9 cellular contexts compared by ENCODE assay signal in genomic region chr2:119753041-119753929, GRCh38. TPM values are rescaled to one million over a fixed set of nuclear protein-coding genes. Genes with fewer than 3 reads are reported as not detected.
A peak's percentile ranks its signal among the peaks of the same experiment; 100 is the strongest.
DNase-seq lines count a peak whose midpoint lies in the region; ATAC-seq and TF ChIP-seq lines count a peak whose summit lies in the region.
"Had no signal": no experiment of that assay in that cellular context is flagged by ENCODE, and none has a peak within 500 bp of the region (broad histone marks: within the 10 kb centered on the region; RNA-seq: fewer than 3 reads in every experiment).

No MANE protein-coding gene starts in this region.

- DNase-seq in NCI-H1092 treated with DMSO at 0.1 percent for 48 hours (lab: John Stamatoyannopoulos, UW) (peak; percentile 38), NCI-H1092 (lab: John Stamatoyannopoulos, UW) (no peak), Karpas-422 (peak; percentile 78), esophagus muscularis mucosa (ENCODE audit: extremely low spot score) (no peak), nephron progenitor cell (peak; percentile 14), NCI-H128 (lab: John Stamatoyannopoulos, UW; ENCODE audit: unreplicated experiment) (no peak)

- peak; percentile 72 for ATAC-seq in GM18511 (IDR thresholded peaks at IDR 0.05; ENCODE audit: unreplicated experiment)

- TF ChIP-seq CTCF in SU-DHL-6 (IDR thresholded peaks at IDR 0.05; ENCODE audit: insufficient read depth, low read length, poor library complexity, severe bottlenecking), result peak; percentile 72
- TF ChIP-seq CTCF in esophagus muscularis mucosa (IDR thresholded peaks at IDR 0.05), result peak; percentile 60 to 75 (median 60)
- peak; percentile 57 for TF ChIP-seq CTCF in nephron progenitor cell (IDR thresholded peaks at IDR 0.05)

- TF ChIP-seq POLR2A in esophagus muscularis mucosa (IDR thresholded peaks at IDR 0.05; ENCODE audit: low read depth), result no peak

- H4K20me1 ChIP-seq in Karpas-422 (ENCODE audit: insufficient read depth, low read depth, low read length), result no peaks in the 10 kb centered on the region
- H4K20me1 ChIP-seq in SU-DHL-6 (ENCODE audit: low read depth, low read length), result no peaks in the 10 kb centered on the region
- H4K20me1 ChIP-seq: BLaER1 treated with 17β-estradiol and CSF1 and Interleukin-3, amounts not matched to agents 10 nM and 100 nM had no signal

- H3K27me3 ChIP-seq in Karpas-422 (ENCODE audit: low read length) (no peaks in the 10 kb centered on the region), SU-DHL-6 (ENCODE audit: low read length) (no peaks in the 10 kb centered on the region), esophagus muscularis mucosa (no peaks in the 10 kb centered on the region)
- H3K27me3 ChIP-seq: BLaER1 treated with 17β-estradiol and CSF1 and Interleukin-3, amounts not matched to agents 10 nM and 100 nM had no signal

- H3K36me3 ChIP-seq in Karpas-422 (ENCODE audit: insufficient read depth, low read length) (no peaks in the 10 kb centered on the region), SU-DHL-6 (ENCODE audit: low read length) (no peaks in the 10 kb centered on the region), esophagus muscularis mucosa (no peaks in the 10 kb centered on the region)
- H3K36me3 ChIP-seq: BLaER1 treated with 17β-estradiol and CSF1 and Interleukin-3, amounts not matched to agents 10 nM and 100 nM had no signal

- no peak overlapping the region for H3K4me3 ChIP-seq in Karpas-422 (ENCODE audit: low read length)
- H3K4me3 ChIP-seq in SU-DHL-6 (ENCODE audit: insufficient read depth, low read length, poor library complexity, severe bottlenecking), result no peak overlapping the region
- no peak overlapping the region for H3K4me3 ChIP-seq in esophagus muscularis mucosa
- H3K4me3 ChIP-seq: BLaER1 treated with 17β-estradiol and CSF1 and Interleukin-3, amounts not matched to agents 10 nM and 100 nM had no signal

- H3K9me3 Mint-ChIP-seq in nephron progenitor cell, result peaks cover 3% of the 10 kb centered on the region

- H3K79me2 ChIP-seq in Karpas-422 (ENCODE audit: low read length), result no peaks in the 10 kb centered on the region
- no peaks in the 10 kb centered on the region for H3K79me2 ChIP-seq in SU-DHL-6 (ENCODE audit: insufficient read depth, low read length)

- no peak overlapping the region for H3K27ac Mint-ChIP-seq in nephron progenitor cell

- H3K27ac ChIP-seq in Karpas-422 (ENCODE audit: low read length) (no peak overlapping the region), SU-DHL-6 (ENCODE audit: low read depth, low read length) (no peak overlapping the region), esophagus muscularis mucosa (replicated peaks in 1 of 4) (no peak overlapping the region)

- H3K27me3 Mint-ChIP-seq in nephron progenitor cell (ENCODE audit: low read depth, poor library complexity), result peaks cover 14% of the 10 kb centered on the region

- H3K4me2 ChIP-seq in Karpas-422 (ENCODE audit: low read depth, low read length, poor library complexity, severe bottlenecking) (no peak overlapping the region), SU-DHL-6 (ENCODE audit: low read depth, low read length, poor library complexity, severe bottlenecking) (no peak overlapping the region)

- TF ChIP-seq EP300 in esophagus muscularis mucosa (IDR thresholded peaks at IDR 0.05), result no peak

- H2AFZ ChIP-seq in Karpas-422 (ENCODE audit: low read length), result no peak overlapping the region
- no peak overlapping the region for H2AFZ ChIP-seq in SU-DHL-6 (ENCODE audit: low read depth, low read length, severe bottlenecking)

- no peaks in the 10 kb centered on the region; the same call in none of the 2 replicates for H3K4me1 ChIP-seq in Karpas-422 (ENCODE audit: low read length)
- H3K4me1 ChIP-seq in esophagus muscularis mucosa, result no peaks in the 10 kb centered on the region

- peaks cover under 1% of the 10 kb centered on the region for H3K4me1 Mint-ChIP-seq in nephron progenitor cell

- H3K9me2 ChIP-seq in Karpas-422 (replicated peaks; ENCODE audit: insufficient read depth, low read length), result no peaks in the 10 kb centered on the region
- no peaks in the 10 kb centered on the region for H3K9me2 ChIP-seq in SU-DHL-6 (replicated peaks; ENCODE audit: insufficient read depth, low read length)

- peaks cover 3% of the 10 kb centered on the region; the same call in 1 of the 2 replicates for H3F3A ChIP-seq in SU-DHL-6 (ENCODE audit: insufficient read depth)

- H3K9ac ChIP-seq in Karpas-422 (ENCODE audit: low read length), result no peak overlapping the region
- H3K9ac ChIP-seq in SU-DHL-6 (ENCODE audit: low read length), result no peak overlapping the region

- H3K9me3 ChIP-seq in Karpas-422 (ENCODE audit: low read length), result no peaks in the 10 kb centered on the region
- H3K9me3 ChIP-seq in SU-DHL-6 (ENCODE audit: insufficient read depth, low read length), result no peaks in the 10 kb centered on the region
- H3K9me3 ChIP-seq in esophagus muscularis mucosa, result no peaks in the 10 kb centered on the region
- H3K9me3 ChIP-seq: BLaER1 treated with 17β-estradiol and CSF1 and Interleukin-3, amounts not matched to agents 10 nM and 100 nM had no signal

- intact Hi-C loops in esophagus muscularis mucosa (cut with DNase I), result loop anchor here (2.0 to 5.0 kb wide), 2 partner anchors 70 to 424 kb away; no protein-coding TSS in a partner anchor

- WGBS in esophagus muscularis mucosa, result 47% methylated on average over 7 of the region's 7 CpGs

- no peaks in the 10 kb centered on the region for H3K36me3 Mint-ChIP-seq in nephron progenitor cell (ENCODE audit: low read depth)

- no peak overlapping the region for H3K4me3 Mint-ChIP-seq in nephron progenitor cell

RNA-seq across cellular contexts. Expression of gene PTPN4, which starts 6.4 kb away (rescaled TPM):
- total RNA-seq in Karpas-422 (2014; rRNA removed; shearing (Covaris generic); ENCODE audit: low replicate concordance), result 34.5 and 56.7 TPM in 2 replicates
- total RNA-seq in esophagus muscularis mucosa, result 10 to 100 TPM; 21.3 to 39.9 (median 24.7) TPM

Comparison
In these comparisons a context has a peak if more than half of its experiments do, and no peak if none do; other contexts are left out.
1. DNase-seq: peak in NCI-H1092 treated with DMSO at 0.1 percent for 48 hours (single experiment), Karpas-422 (single experiment) and nephron progenitor cell (single experiment); none in NCI-H1092 (single experiment), esophagus muscularis mucosa (single experiment) and NCI-H128 (single experiment).
2. Peak in every context shown above with its lines, with median percentiles within 50 percentile points of each other: CTCF ChIP-seq.